Comparison of ENCODE assay signal across 8 cellular contexts in genomic region chr22:39503590-39503989, GRCh38. TPM values are rescaled to one million over a fixed set of nuclear protein-coding genes. Genes with fewer than 3 reads are reported as not detected.
A peak's percentile ranks its signal among the peaks of the same experiment; 100 is the strongest.
DNase-seq lines count a peak whose midpoint lies in the region; TF ChIP-seq lines count a peak whose summit lies in the region.

No MANE protein-coding gene starts in this region.

- TF ChIP-seq CTCF in BE2C (IDR thresholded peaks at IDR 0.05; ENCODE audit: low read depth, low read length), result no peak
- TF ChIP-seq CTCF in HFFc6 (IDR thresholded peaks at IDR 0.05), result no peak; the same call in 1 of the 2 replicates
- TF ChIP-seq CTCF in astrocyte of the spinal cord (IDR thresholded peaks at IDR 0.05; ENCODE audit: low read depth, low read length), result no peak

- H3K4me3 Mint-ChIP-seq in HFFc6, result peak overlapping the region; percentile 93

- H3K4me3 ChIP-seq in BE2C (ENCODE audit: low read depth, low read length), result peak overlapping the region; percentile 93
- peak overlapping the region; percentile 86 for H3K4me3 ChIP-seq in astrocyte of the spinal cord (ENCODE audit: low read depth, low read length)
- H3K4me3 ChIP-seq in muscle layer of duodenum (ENCODE audit: low read depth in 1 of 2, low read length in 2 of 2), result peak overlapping the region; percentile 86 to 98

- H3K4me1 Mint-ChIP-seq in HFFc6 (ENCODE audit: low read depth), result peaks cover 22% of the 10 kb centered on the region

- no peaks in the 10 kb centered on the region for H3K9me3 Mint-ChIP-seq in HFFc6

- H3K4me1 ChIP-seq in BE2C (peaks cover 22% of the 10 kb centered on the region), muscle layer of duodenum (ENCODE audit: control insufficient read depth in 1 of 2, insufficient read depth in 2 of 2, low read length in 2 of 2) (peaks cover 20 to 27% of the 10 kb centered on the region in 2 donors)

- H3K36me3 Mint-ChIP-seq in HFFc6 (ENCODE audit: low read depth), result peaks cover 26% of the 10 kb centered on the region

- H3K9me3 ChIP-seq in BE2C (no peaks in the 10 kb centered on the region), muscle layer of duodenum (ENCODE audit: control insufficient read depth in 1 of 2, low read length in 2 of 2) (no peaks in the 10 kb centered on the region)

- peak overlapping the region; percentile 8; the same call in 1 of the 2 replicates for H3K27ac Mint-ChIP-seq in HFFc6

- in situ Hi-C loops in astrocyte of the spinal cord (cut with HindIII; ENCODE audit: low sequenced_read_pairs), result no loop called here

- H3K27me3 ChIP-seq in BE2C (no peaks in the 10 kb centered on the region), muscle layer of duodenum (ENCODE audit: low read depth, low read length) (no peaks in the 10 kb centered on the region)

- DNase-seq in BE2C, result no peak
- no peak for DNase-seq in HFFc6
- DNase-seq in astrocyte of the spinal cord (ENCODE audit: low read depth, low spot score), result no peak
- DNase-seq in NCI-H446 (lab: John Stamatoyannopoulos, UW), result no peak
- no peak for DNase-seq in mucosa of gallbladder (ENCODE audit: low spot score)
- no peak for DNase-seq in Kasumi-1 (lab: John Stamatoyannopoulos, UW)
- DNase-seq in OCI-M2 (lab: John Stamatoyannopoulos, UW; ENCODE audit: unreplicated experiment), result no peak

- H3K36me3 ChIP-seq in BE2C (peaks cover 50% of the 10 kb centered on the region), muscle layer of duodenum (ENCODE audit: control insufficient read depth in 1 of 2, insufficient read depth in 2 of 2, low read length in 2 of 2) (peaks cover 32 to 42% of the 10 kb centered on the region in 2 donors)

- peak overlapping the region; percentile 77 for H3K27ac ChIP-seq in muscle layer of duodenum (ENCODE audit: low read length)

- peaks cover 3% of the 10 kb centered on the region for H3K27me3 Mint-ChIP-seq in HFFc6 (ENCODE audit: insufficient read depth)

RNA-seq across cellular contexts. Expression of gene MIEF1, which starts 1.5 kb away (rescaled TPM):
- 117 TPM for polyA plus RNA-seq in BE2C (2012; ENCODE audit: insufficient read depth, insufficient read length, low read depth)
- total RNA-seq in HFFc6 (2021; fragmentation: NEBNext Ultra II Directional; extraction: Animal tissue kit (Norgen Biotek cat#: 25700)), result 10 to 100 TPM; 26.4 to 32.8 (median 28.7) TPM
- total RNA-seq in mucosa of gallbladder, result 24.1 TPM

RNA-seq across cellular contexts. Expression of gene ATF4, which starts 16.8 kb away (rescaled TPM):
- polyA plus RNA-seq in BE2C (2012; ENCODE audit: insufficient read depth, insufficient read length, low read depth), result 1,602 TPM
- total RNA-seq in HFFc6 (2021; fragmentation: NEBNext Ultra II Directional; extraction: Animal tissue kit (Norgen Biotek cat#: 25700)), result 100 to 1,000 TPM; 227 to 271 (median 249) TPM
- total RNA-seq in mucosa of gallbladder, result 248 TPM

RNA-seq across cellular contexts. Expression of gene RPS19BP1, which starts 29.0 kb away (rescaled TPM):
- 624 TPM for polyA plus RNA-seq in BE2C (2012; ENCODE audit: insufficient read depth, insufficient read length, low read depth)
- total RNA-seq in HFFc6 (2021; fragmentation: NEBNext Ultra II Directional; extraction: Animal tissue kit (Norgen Biotek cat#: 25700)), result 10 to 100 TPM; 60.5 to 85.5 (median 75.9) TPM
- 76.9 TPM for total RNA-seq in mucosa of gallbladder

RNA-seq across cellular contexts. Expression of gene MGAT3, which starts 46.8 kb away (rescaled TPM):
- polyA plus RNA-seq in BE2C (2012; ENCODE audit: insufficient read depth, insufficient read length, low read depth), result 10.8 TPM
- total RNA-seq in HFFc6 (2021; fragmentation: NEBNext Ultra II Directional; extraction: Animal tissue kit (Norgen Biotek cat#: 25700)), result not detected
- total RNA-seq in mucosa of gallbladder, result 104 TPM
